9 cellular contexts compared by ENCODE assay signal in genomic region chr6:108621117-108621516, GRCh38.
A peak's percentile ranks its signal among the peaks of the same experiment; 100 is the strongest.
DNase-seq lines count a peak whose midpoint lies in the region; TF ChIP-seq lines count a peak whose summit lies in the region.
"Had no signal": no experiment of that assay in that cellular context is flagged by ENCODE, and none has a peak within 500 bp of the region (broad histone marks: within the 10 kb centered on the region; RNA-seq: fewer than 3 reads in every experiment).

No MANE protein-coding gene starts in this region.

- H3K36me3 Mint-ChIP-seq in activated CD4-positive, alpha-beta memory T cell treated with anti-CD3 and anti-CD28 coated beads for 36 hours: no peaks in the 10 kb centered on the region
- H3K36me3 Mint-ChIP-seq in activated CD4-positive, alpha-beta memory T cell treated with anti-CD3 and anti-CD28 coated beads, Interleukin-2, amount 10 ng/mL, durations not matched to agents 7 days and 5 days (ENCODE audit: low read depth): peaks cover 6% of the 10 kb centered on the region
- no peaks in the 10 kb centered on the region for H3K36me3 Mint-ChIP-seq in CD4-positive, alpha-beta memory T cell

- peak overlapping the region; percentile 51 for H3K27ac ChIP-seq in RWPE1
- H3K27ac ChIP-seq in CD4-positive, alpha-beta memory T cell (ENCODE audit: low read depth, low read length): no peak overlapping the region

- DNase-seq in activated CD4-positive, alpha-beta memory T cell treated with anti-CD3 and anti-CD28 coated beads for 36 hours: peak; percentile 63
- DNase-seq in activated CD4-positive, alpha-beta memory T cell treated with anti-CD3 and anti-CD28 coated beads, Interleukin-2, amount 10 ng/mL, durations not matched to agents 7 days and 5 days: no peak
- DNase-seq in RWPE1 (ENCODE audit: low spot score) (peak; percentile 45), foreskin fibroblast (peak; percentile 96), amniotic stem cell (lab: John Stamatoyannopoulos, UW) (no peak), GM13976 (ENCODE audit: low spot score) (no peak)
- DNase-seq in stimulated activated CD8-positive, alpha-beta memory T cell treated with anti-CD3 and anti-CD28 coated beads, Interleukin-4, amount 100 ng/mL, for 48 hours: peak; percentile 52
- no peak for DNase-seq in CD4-positive, alpha-beta memory T cell
- DNase-seq: CD8-positive, alpha-beta memory T cell had no signal

- no peak overlapping the region for H3K4me3 ChIP-seq in foreskin fibroblast (ENCODE audit: low read depth in 1 of 2, low read length in 2 of 2)
- no peak overlapping the region for H3K4me3 ChIP-seq in CD4-positive, alpha-beta memory T cell (ENCODE audit: low read length in 2 of 2)

- TF ChIP-seq CTCF in RWPE1 (conservative IDR thresholded peaks at IDR 0.05; ENCODE audit: low read depth): no peak
- no peak for TF ChIP-seq CTCF in foreskin fibroblast (IDR thresholded peaks at IDR 0.05; ENCODE audit: low read depth, low read length)
- no peak for TF ChIP-seq CTCF in GM13976 (IDR thresholded peaks at IDR 0.05; ENCODE audit: borderline replicate concordance, control extremely low read depth, extremely low read depth, insufficient read depth, missing control alignments)

- no peaks in the 10 kb centered on the region for H3K9me3 ChIP-seq in CD4-positive, alpha-beta memory T cell (ENCODE audit: control insufficient read depth in 1 of 2, low read length in 2 of 2)

- no peaks in the 10 kb centered on the region for H3K36me3 ChIP-seq in CD4-positive, alpha-beta memory T cell (ENCODE audit: insufficient read depth, low read length)

- POLR2A ChIA-PET in activated CD4-positive, alpha-beta memory T cell treated with anti-CD3 and anti-CD28 coated beads for 36 hours (lab: Charles Lee): interaction anchor here (0.9 kb wide), 1 partner anchor 9 kb away, joined by 3 read pairs; no protein-coding TSS in a partner anchor
- POLR2A ChIA-PET in activated CD4-positive, alpha-beta memory T cell treated with anti-CD3 and anti-CD28 coated beads, Interleukin-2, amount 10 ng/mL, durations not matched to agents 7 days and 5 days (lab: Charles Lee): interaction anchor here (1.3 kb wide), 1 partner anchor 48 kb away, joined by 3 read pairs; no protein-coding TSS in a partner anchor
- POLR2A ChIA-PET in RWPE1 (lab: Yijun Ruan, JAX; ENCODE audit: low non-redundant PET): interaction anchor here (0.6 kb wide), 1 partner anchor 54 kb away, joined by 5 read pairs; no protein-coding TSS in a partner anchor
- POLR2A ChIA-PET in CD4-positive, alpha-beta memory T cell (lab: Charles Lee; ENCODE audit: partially characterized antibody): no interaction called here

- H3K4me3 Mint-ChIP-seq in activated CD4-positive, alpha-beta memory T cell treated with anti-CD3 and anti-CD28 coated beads for 36 hours: no peak overlapping the region
- no peak overlapping the region for H3K4me3 Mint-ChIP-seq in activated CD4-positive, alpha-beta memory T cell treated with anti-CD3 and anti-CD28 coated beads, Interleukin-2, amount 10 ng/mL, durations not matched to agents 7 days and 5 days
- no peak overlapping the region for H3K4me3 Mint-ChIP-seq in CD4-positive, alpha-beta memory T cell

- H3K27me3 ChIP-seq in CD4-positive, alpha-beta memory T cell (ENCODE audit: insufficient read depth, low read length): no peaks in the 10 kb centered on the region

- no peaks in the 10 kb centered on the region for H3K9me3 Mint-ChIP-seq in activated CD4-positive, alpha-beta memory T cell treated with anti-CD3 and anti-CD28 coated beads for 36 hours
- H3K9me3 Mint-ChIP-seq in activated CD4-positive, alpha-beta memory T cell treated with anti-CD3 and anti-CD28 coated beads, Interleukin-2, amount 10 ng/mL, durations not matched to agents 7 days and 5 days: no peaks in the 10 kb centered on the region
- H3K9me3 Mint-ChIP-seq in CD4-positive, alpha-beta memory T cell: no peaks in the 10 kb centered on the region
- H3K9me3 Mint-ChIP-seq: CD8-positive, alpha-beta memory T cell had no signal

- CTCF ChIA-PET in activated CD4-positive, alpha-beta memory T cell treated with anti-CD3 and anti-CD28 coated beads for 36 hours (lab: Charles Lee): no interaction called here
- CTCF ChIA-PET in activated CD4-positive, alpha-beta memory T cell treated with anti-CD3 and anti-CD28 coated beads, Interleukin-2, amount 10 ng/mL, durations not matched to agents 7 days and 5 days (lab: Charles Lee): no interaction called here
- CTCF ChIA-PET in RWPE1 (lab: Yijun Ruan, JAX): interaction anchor here (0.6 kb wide), 1 partner anchor 9 kb away, joined by 6 read pairs; no protein-coding TSS in a partner anchor
- CTCF ChIA-PET in CD4-positive, alpha-beta memory T cell (lab: Charles Lee; ENCODE audit: partially characterized antibody): no interaction called here

- H3K4me1 ChIP-seq in CD4-positive, alpha-beta memory T cell (ENCODE audit: insufficient read depth, low read length): peaks cover 17% of the 10 kb centered on the region

- intact Hi-C loops in activated CD4-positive, alpha-beta memory T cell treated with anti-CD3 and anti-CD28 coated beads for 36 hours (cut with micrococcal nuclease): no loop called here
- intact Hi-C loops in CD4-positive, alpha-beta memory T cell (cut with micrococcal nuclease): no loop called here

- no peaks in the 10 kb centered on the region for H3K27me3 Mint-ChIP-seq in activated CD4-positive, alpha-beta memory T cell treated with anti-CD3 and anti-CD28 coated beads for 36 hours
- H3K27me3 Mint-ChIP-seq in activated CD4-positive, alpha-beta memory T cell treated with anti-CD3 and anti-CD28 coated beads, Interleukin-2, amount 10 ng/mL, durations not matched to agents 7 days and 5 days: no peaks in the 10 kb centered on the region
- no peaks in the 10 kb centered on the region for H3K27me3 Mint-ChIP-seq in CD4-positive, alpha-beta memory T cell

- H3K27ac Mint-ChIP-seq in activated CD4-positive, alpha-beta memory T cell treated with anti-CD3 and anti-CD28 coated beads for 36 hours: no peak overlapping the region
- no peak overlapping the region for H3K27ac Mint-ChIP-seq in activated CD4-positive, alpha-beta memory T cell treated with anti-CD3 and anti-CD28 coated beads, Interleukin-2, amount 10 ng/mL, durations not matched to agents 7 days and 5 days
- no peak overlapping the region for H3K27ac Mint-ChIP-seq in CD4-positive, alpha-beta memory T cell

- in situ Hi-C loops in GM13976 (cut with MboI; ENCODE audit: low sequenced_read_pairs, unreplicated experiment): no loop called here

- H3K4me1 Mint-ChIP-seq in activated CD4-positive, alpha-beta memory T cell treated with anti-CD3 and anti-CD28 coated beads for 36 hours (ENCODE audit: low read depth): peaks cover 44% of the 10 kb centered on the region
- peaks cover 26% of the 10 kb centered on the region for H3K4me1 Mint-ChIP-seq in activated CD4-positive, alpha-beta memory T cell treated with anti-CD3 and anti-CD28 coated beads, Interleukin-2, amount 10 ng/mL, durations not matched to agents 7 days and 5 days
- peaks cover 28 to 72% (median 47%) of the 10 kb centered on the region in 4 donors for H3K4me1 Mint-ChIP-seq in CD4-positive, alpha-beta memory T cell

Comparison
In these comparisons a context has a peak if more than half of its experiments do, and no peak if none do; other contexts are left out.
1. DNase-seq: peak in activated CD4-positive, alpha-beta memory T cell treated with anti-CD3 and anti-CD28 coated beads for 36 hours (single experiment), RWPE1 (single experiment), foreskin fibroblast (2 of 2) and stimulated activated CD8-positive, alpha-beta memory T cell treated with anti-CD3 and anti-CD28 coated beads, Interleukin-4, amount 100 ng/mL, for 48 hours (single experiment); none in activated CD4-positive, alpha-beta memory T cell treated with anti-CD3 and anti-CD28 coated beads, Interleukin-2, amount 10 ng/mL, durations not matched to agents 7 days and 5 days (single experiment), amniotic stem cell (single experiment), GM13976 (single experiment) and CD4-positive, alpha-beta memory T cell (0 of 5).